ENCODE assay signal across 18 cellular contexts in genomic region chr22:48602805-48603518, GRCh38.
"Had no signal": no experiment of that assay in that cellular context is flagged by ENCODE, and none has a peak within 500 bp of the region (broad histone marks: within the 10 kb centered on the region; RNA-seq: fewer than 3 reads in every experiment).

No MANE protein-coding gene starts in this region.

- H3K36me3 ChIP-seq: left lung, right atrium auricular region, thyroid gland, transverse colon, upper lobe of left lung had no signal

- H3K27ac ChIP-seq: left lung, parathyroid adenoma, right atrium auricular region, skin epidermis, testis, thyroid gland, transverse colon, upper lobe of left lung had no signal

- H3K9me3 ChIP-seq: testis, thyroid gland, transverse colon had no signal

- H3K4me3 ChIP-seq: left lung, lung, right atrium auricular region, skin epidermis, testis, thyroid gland, transverse colon, upper lobe of left lung had no signal

- H3K27me3 ChIP-seq: left lung, right atrium auricular region, testis, thyroid gland, transverse colon, upper lobe of left lung had no signal

- DNase-seq: kidney glomerular epithelial cell; left colon; mesendoderm; naive B cell; natural killer cell; nephron progenitor cell; stimulated activated CD4-positive, alpha-beta T cell treated with anti-CD3 and anti-CD28 coated beads, Interleukin-12 subunit alpha, Interleukin-12 subunit beta, amount 100 ng/mL, for 4 hours; stimulated activated CD4-positive, alpha-beta T cell treated with anti-CD3 and anti-CD28 coated beads, Interleukin-4, amount 100 ng/mL, for 24 hours; stimulated activated naive CD4-positive, alpha-beta T cell; testis; thyroid gland; transverse colon had no signal

- H3K4me1 ChIP-seq: left lung, parathyroid adenoma, right atrium auricular region, testis, thyroid gland, transverse colon, upper lobe of left lung had no signal
